1 cellular context compared by ENCODE assay signal in genomic region chr11:29634248-29634647, GRCh38.
TF ChIP-seq lines count a peak whose summit lies in the region.

No MANE protein-coding gene starts in this region.

TF ChIP-seq in IMR-90, 13 proteins besides CTCF, POLR2A, EP300 and RAD21 (continued from another document):
- TF ChIP-seq RFX5 (IDR thresholded peaks at IDR 0.05; ENCODE audit: low read depth, low read length) (no peak), FOS (IDR thresholded peaks at IDR 0.05; ENCODE audit: low read depth, low read length) (no peak), SMC3 (IDR thresholded peaks at IDR 0.05; ENCODE audit: low read depth, low read length) (no peak), CHD1 (IDR thresholded peaks at IDR 0.05; ENCODE audit: low read depth, low read length) (no peak), RCOR1 (IDR thresholded peaks at IDR 0.05; ENCODE audit: insufficient replicate concordance, low read length) (no peak), CEBPB (IDR thresholded peaks at IDR 0.05; ENCODE audit: low read depth, low read length) (no peak), NFE2L2 (IDR thresholded peaks at IDR 0.05; ENCODE audit: low read depth, low read length) (no peak)
